Comparison of ENCODE assay signal across 1 cellular context in the genomic region with DNA sequence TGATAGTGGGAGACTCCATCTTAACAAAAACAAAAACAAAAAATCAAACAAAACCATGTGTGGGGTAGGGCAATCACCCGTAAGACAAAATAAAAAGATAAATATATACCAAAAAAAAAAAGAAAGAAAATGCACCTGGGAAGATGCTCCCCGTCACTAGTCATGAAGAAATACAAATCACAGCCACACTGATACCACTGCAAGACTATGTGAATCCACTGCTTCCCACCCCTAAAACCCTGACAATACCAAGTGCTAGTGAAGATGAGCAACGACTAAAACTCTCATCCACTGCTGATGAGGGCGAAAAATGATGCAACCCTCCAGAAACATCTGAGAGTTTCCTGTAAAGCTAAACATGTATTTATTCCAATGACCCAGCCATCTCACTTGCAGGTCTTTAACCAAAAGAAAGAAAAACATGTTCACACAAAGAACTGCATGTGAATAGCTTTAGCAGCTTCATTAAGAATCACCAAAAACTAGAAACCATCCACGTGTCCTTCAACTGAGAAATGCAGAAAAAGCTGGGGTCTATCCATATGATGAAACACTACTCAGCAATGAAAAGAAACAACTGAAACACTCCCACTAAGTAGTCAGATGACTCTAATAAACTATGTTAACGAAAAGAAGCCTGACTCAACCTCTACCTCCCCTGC.
TF ChIP-seq lines count a peak whose summit lies in the region.

No MANE protein-coding gene starts in this region.

TF ChIP-seq in K562, 482 proteins besides CTCF, POLR2A, EP300 and RAD21 (continued from another document):
- TF ChIP-seq, protein P1, sequence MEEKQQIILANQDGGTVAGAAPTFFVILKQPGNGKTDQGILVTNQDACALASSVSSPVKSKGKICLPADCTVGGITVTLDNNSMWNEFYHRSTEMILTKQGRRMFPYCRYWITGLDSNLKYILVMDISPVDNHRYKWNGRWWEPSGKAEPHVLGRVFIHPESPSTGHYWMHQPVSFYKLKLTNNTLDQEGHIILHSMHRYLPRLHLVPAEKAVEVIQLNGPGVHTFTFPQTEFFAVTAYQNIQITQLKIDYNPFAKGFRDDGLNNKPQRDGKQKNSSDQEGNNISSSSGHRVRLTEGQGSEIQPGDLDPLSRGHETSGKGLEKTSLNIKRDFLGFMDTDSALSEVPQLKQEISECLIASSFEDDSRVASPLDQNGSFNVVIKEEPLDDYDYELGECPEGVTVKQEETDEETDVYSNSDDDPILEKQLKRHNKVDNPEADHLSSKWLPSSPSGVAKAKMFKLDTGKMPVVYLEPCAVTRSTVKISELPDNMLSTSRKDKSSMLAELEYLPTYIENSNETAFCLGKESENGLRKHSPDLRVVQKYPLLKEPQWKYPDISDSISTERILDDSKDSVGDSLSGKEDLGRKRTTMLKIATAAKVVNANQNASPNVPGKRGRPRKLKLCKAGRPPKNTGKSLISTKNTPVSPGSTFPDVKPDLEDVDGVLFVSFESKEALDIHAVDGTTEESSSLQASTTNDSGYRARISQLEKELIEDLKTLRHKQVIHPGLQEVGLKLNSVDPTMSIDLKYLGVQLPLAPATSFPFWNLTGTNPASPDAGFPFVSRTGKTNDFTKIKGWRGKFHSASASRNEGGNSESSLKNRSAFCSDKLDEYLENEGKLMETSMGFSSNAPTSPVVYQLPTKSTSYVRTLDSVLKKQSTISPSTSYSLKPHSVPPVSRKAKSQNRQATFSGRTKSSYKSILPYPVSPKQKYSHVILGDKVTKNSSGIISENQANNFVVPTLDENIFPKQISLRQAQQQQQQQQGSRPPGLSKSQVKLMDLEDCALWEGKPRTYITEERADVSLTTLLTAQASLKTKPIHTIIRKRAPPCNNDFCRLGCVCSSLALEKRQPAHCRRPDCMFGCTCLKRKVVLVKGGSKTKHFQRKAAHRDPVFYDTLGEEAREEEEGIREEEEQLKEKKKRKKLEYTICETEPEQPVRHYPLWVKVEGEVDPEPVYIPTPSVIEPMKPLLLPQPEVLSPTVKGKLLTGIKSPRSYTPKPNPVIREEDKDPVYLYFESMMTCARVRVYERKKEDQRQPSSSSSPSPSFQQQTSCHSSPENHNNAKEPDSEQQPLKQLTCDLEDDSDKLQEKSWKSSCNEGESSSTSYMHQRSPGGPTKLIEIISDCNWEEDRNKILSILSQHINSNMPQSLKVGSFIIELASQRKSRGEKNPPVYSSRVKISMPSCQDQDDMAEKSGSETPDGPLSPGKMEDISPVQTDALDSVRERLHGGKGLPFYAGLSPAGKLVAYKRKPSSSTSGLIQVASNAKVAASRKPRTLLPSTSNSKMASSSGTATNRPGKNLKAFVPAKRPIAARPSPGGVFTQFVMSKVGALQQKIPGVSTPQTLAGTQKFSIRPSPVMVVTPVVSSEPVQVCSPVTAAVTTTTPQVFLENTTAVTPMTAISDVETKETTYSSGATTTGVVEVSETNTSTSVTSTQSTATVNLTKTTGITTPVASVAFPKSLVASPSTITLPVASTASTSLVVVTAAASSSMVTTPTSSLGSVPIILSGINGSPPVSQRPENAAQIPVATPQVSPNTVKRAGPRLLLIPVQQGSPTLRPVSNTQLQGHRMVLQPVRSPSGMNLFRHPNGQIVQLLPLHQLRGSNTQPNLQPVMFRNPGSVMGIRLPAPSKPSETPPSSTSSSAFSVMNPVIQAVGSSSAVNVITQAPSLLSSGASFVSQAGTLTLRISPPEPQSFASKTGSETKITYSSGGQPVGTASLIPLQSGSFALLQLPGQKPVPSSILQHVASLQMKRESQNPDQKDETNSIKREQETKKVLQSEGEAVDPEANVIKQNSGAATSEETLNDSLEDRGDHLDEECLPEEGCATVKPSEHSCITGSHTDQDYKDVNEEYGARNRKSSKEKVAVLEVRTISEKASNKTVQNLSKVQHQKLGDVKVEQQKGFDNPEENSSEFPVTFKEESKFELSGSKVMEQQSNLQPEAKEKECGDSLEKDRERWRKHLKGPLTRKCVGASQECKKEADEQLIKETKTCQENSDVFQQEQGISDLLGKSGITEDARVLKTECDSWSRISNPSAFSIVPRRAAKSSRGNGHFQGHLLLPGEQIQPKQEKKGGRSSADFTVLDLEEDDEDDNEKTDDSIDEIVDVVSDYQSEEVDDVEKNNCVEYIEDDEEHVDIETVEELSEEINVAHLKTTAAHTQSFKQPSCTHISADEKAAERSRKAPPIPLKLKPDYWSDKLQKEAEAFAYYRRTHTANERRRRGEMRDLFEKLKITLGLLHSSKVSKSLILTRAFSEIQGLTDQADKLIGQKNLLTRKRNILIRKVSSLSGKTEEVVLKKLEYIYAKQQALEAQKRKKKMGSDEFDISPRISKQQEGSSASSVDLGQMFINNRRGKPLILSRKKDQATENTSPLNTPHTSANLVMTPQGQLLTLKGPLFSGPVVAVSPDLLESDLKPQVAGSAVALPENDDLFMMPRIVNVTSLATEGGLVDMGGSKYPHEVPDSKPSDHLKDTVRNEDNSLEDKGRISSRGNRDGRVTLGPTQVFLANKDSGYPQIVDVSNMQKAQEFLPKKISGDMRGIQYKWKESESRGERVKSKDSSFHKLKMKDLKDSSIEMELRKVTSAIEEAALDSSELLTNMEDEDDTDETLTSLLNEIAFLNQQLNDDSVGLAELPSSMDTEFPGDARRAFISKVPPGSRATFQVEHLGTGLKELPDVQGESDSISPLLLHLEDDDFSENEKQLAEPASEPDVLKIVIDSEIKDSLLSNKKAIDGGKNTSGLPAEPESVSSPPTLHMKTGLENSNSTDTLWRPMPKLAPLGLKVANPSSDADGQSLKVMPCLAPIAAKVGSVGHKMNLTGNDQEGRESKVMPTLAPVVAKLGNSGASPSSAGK (IDR thresholded peaks at IDR 0.05), result 0 out of 2 replicates have a peak, but pooled peaks have one; percentile 7
TF ChIP-seq in K562: peak in this region for 65.
